Comparison of ENCODE assay signal across 8 cellular contexts in genomic region chr2:240567872-240568677, GRCh38. TPM values are rescaled to one million over a fixed set of nuclear protein-coding genes. Genes with fewer than 3 reads are reported as not detected.
DNase-seq lines count a peak whose midpoint lies in the region; ATAC-seq, FAIRE-seq and TF ChIP-seq lines count a peak whose summit lies in the region.

Gene RNPEPL1, plus strand, starts transcription at chr2:240568484. Its CDS starts 103 bp downstream, at chr2:240568587.

- TF ChIP-seq CTCF in A549 (IDR thresholded peaks at IDR 0.05) (peak; percentile 42), heart right ventricle (IDR thresholded peaks at IDR 0.05) (peak in 2 of 9 donors; percentile 8 to 18)

- TF ChIP-seq RAD21 in A549 (conservative IDR thresholded peaks at IDR 0.05 in 1 of 2, IDR thresholded peaks at IDR 0.05 in 1 of 2): no peak

- CTCF ChIA-PET in A549 (lab: Yijun Ruan, JAX): interaction anchor here (0.9 to 3.8 kb wide), 8 partner anchors 9 to 23 kb away, joined by 4 to 76 read pairs (median 11); partner anchors contain the start of gene CAPN10

- no peak for FAIRE-seq in A549 (lab: Jason Lieb, UNC)

- H3K4me3 ChIP-seq in A549 (peak within 1 kb of the TSS; percentile 76), SJCRH30 (peak within 1 kb of the TSS; percentile 63), heart right ventricle (peak within 1 kb of the TSS; percentile 78 to 98 (median 86))

- TF ChIP-seq POLR2A in A549 (IDR thresholded peaks at IDR 0.05; ENCODE audit: low read length) (0 out of 2 replicates have a peak, but pooled peaks have one; percentile 18), GM18505 (IDR thresholded peaks at IDR 0.05; ENCODE audit: borderline replicate concordance, extremely low read depth, insufficient read depth, insufficient read length) (peak; percentile 42)

- 2% methylated on average over 13 of the region's 106 CpGs for WGBS in A549 (ENCODE audit: missing lambda C conversion rate)
- WGBS in adipose tissue, 3 donors: 0 to 1% (median 1%) methylated on average over 47 to 98 of the region's 106 CpGs
- 0% methylated on average over 31 to 106 of the region's 106 CpGs for WGBS in heart right ventricle, 2 donors

- peak; percentile 16 to 40 for ATAC-seq in A549
- ATAC-seq in GM18505 (IDR thresholded peaks at IDR 0.05; ENCODE audit: unreplicated experiment): peak; percentile 31
- ATAC-seq in HG03432 (IDR thresholded peaks at IDR 0.05; ENCODE audit: unreplicated experiment): peak; percentile 38
- peak in 5 of 8 donors; percentile 0 to 17 (median 11) for ATAC-seq in heart right ventricle
- ATAC-seq in HG02840 (IDR thresholded peaks at IDR 0.05; ENCODE audit: low FRiP score, unreplicated experiment): no peak

- TF ChIP-seq EP300 in A549 (IDR thresholded peaks at IDR 0.05): no peak

- H3K27me3 ChIP-seq in SJCRH30 (no peaks in the 10 kb centered on the region), heart right ventricle (no peaks in the 10 kb centered on the region)

- no peaks in the 10 kb centered on the region for H3K9me3 ChIP-seq in A549
- H3K9me3 ChIP-seq in SJCRH30 (replicated peaks): no peaks in the 10 kb centered on the region
- H3K9me3 ChIP-seq in heart right ventricle: no peaks in the 10 kb centered on the region

- H3K36me3 ChIP-seq in SJCRH30 (no peaks in the 10 kb centered on the region), heart right ventricle (peaks cover 0 to 28% (median 0%) of the 10 kb centered on the region in 9 donors)

- peak within 1 kb of the TSS; percentile 96 to 98 for H3K27ac ChIP-seq in A549
- H3K27ac ChIP-seq in SJCRH30: no peak within 1 kb of the TSS
- H3K27ac ChIP-seq in adipose tissue (ENCODE audit: low read depth, low read length): peak within 1 kb of the TSS; percentile 74
- H3K27ac ChIP-seq in heart right ventricle: peak within 1 kb of the TSS; percentile 92 to 100 (median 96)

- intact Hi-C loops in heart right ventricle (cut with DNase I): loop anchor here in 4 of 10 donors (1.0 to 2.0 kb wide), 2 partner anchors 18 to 19 kb away; partner anchors contain the start of gene CAPN10 (in 4 of the 4)

- POLR2A ChIA-PET in A549 (lab: Yijun Ruan, JAX): interaction anchor here (1.5 to 2.1 kb wide), 2 partner anchors 12 to 18 kb away, joined by 9 to 12 read pairs; partner anchors contain the start of gene CAPN10

- H3K4me2 ChIP-seq in A549: peak within 1 kb of the TSS; percentile 91

- peaks cover 42% of the 10 kb centered on the region for H3K4me1 ChIP-seq in A549
- H3K4me1 ChIP-seq in SJCRH30: peaks cover 31% of the 10 kb centered on the region
- H3K4me1 ChIP-seq in heart right ventricle: peaks cover 16 to 72% (median 51%) of the 10 kb centered on the region in 9 donors

- peak in 1 of 2 experiments; percentile 57 for DNase-seq in A549 (ENCODE audit: low read depth in 1 of 2, low spot score in 1 of 2)
- DNase-seq in SJCRH30: peak; percentile 30 to 47
- peak; percentile 21 to 56 for DNase-seq in heart right ventricle
- peak; percentile 34 for DNase-seq in pons (ENCODE audit: low spot score)

TF ChIP-seq in A549, 52 proteins besides CTCF, POLR2A, EP300 and RAD21:
- TF ChIP-seq ZFP36 (IDR thresholded peaks at IDR 0.05; ENCODE audit: borderline replicate concordance, partially characterized antibody) (no peak), EHF (CRISPR knock-in tag; IDR thresholded peaks at IDR 0.05) (no peak), FOSL2 (IDR thresholded peaks at IDR 0.05) (no peak), FOSL2 (CRISPR knock-in tag; IDR thresholded peaks at IDR 0.05) (no peak), PHF8 (IDR thresholded peaks at IDR 0.05; ENCODE audit: borderline replicate concordance, low read depth) (peak; percentile 34; the same call in 1 of the 2 replicates), FOSB (CRISPR knock-in tag; IDR thresholded peaks at IDR 0.05) (no peak), MAZ (IDR thresholded peaks at IDR 0.05; ENCODE audit: borderline replicate concordance, low read depth, low read length) (no peak), KDM1A (IDR thresholded peaks at IDR 0.05; ENCODE audit: low read depth) (no peak), HDAC2 (IDR thresholded peaks at IDR 0.05) (no peak), RNF2 (IDR thresholded peaks at IDR 0.05; ENCODE audit: borderline replicate concordance, low read depth) (0 out of 2 replicates have a peak, but pooled peaks have one; percentile 70), CEBPB (IDR thresholded peaks at IDR 0.05) (no peak), MAX (IDR thresholded peaks at IDR 0.05) (peak; percentile 81)

RNA-seq across cellular contexts. Expression of gene RNPEPL1, which starts in this region (rescaled TPM):
- polyA plus RNA-seq in A549 (2011; rRNA removed) (9.2 and 20.0 TPM in 2 replicates), A549 (2017; fragmentation: RNase III; extraction: RNeasy Plus Mini Kit Qiagen cat#74134 plus additional on column Dnase treatment) (23.7 to 26.4 TPM (median 26.3 TPM) in 3 replicates), adipose tissue (100 to 1,000 TPM in 1 of 3 donors, 10 to 100 TPM in 2; 53.8 to 107 (median 72.8) TPM), heart right ventricle (100 to 1,000 TPM in 1 of 2 donors, 10 to 100 TPM in 1; 76.7 to 247 TPM)
- 20.3 and 33.9 TPM in 2 replicates for polyA plus RNA-seq in A549 (2012; cell fraction: cytosol; rRNA removed)
- 87.4 and 124 TPM in 2 replicates for polyA plus RNA-seq in A549 (2012; cell fraction: nucleus; rRNA removed)
- polyA minus RNA-seq in A549 (2011; rRNA and poly(A)+ RNA removed): 24.9 and 34.2 TPM in 2 replicates
- 6.0 and 8.4 TPM in 2 replicates for total RNA-seq in SJCRH30 (2014; rRNA removed; shearing (Covaris generic))
- total RNA-seq in heart right ventricle: 100 to 1,000 TPM in 2 of 10 donors, 10 to 100 TPM in 8; 62.8 to 116 (median 73.3) TPM
